10 cellular contexts compared by ENCODE assay signal in genomic region chr1:208242186-208242585, GRCh38. TPM values are rescaled to one million over a fixed set of nuclear protein-coding genes. Genes with fewer than 3 reads are reported as not detected.
DNase-seq lines count a peak whose midpoint lies in the region; ATAC-seq and TF ChIP-seq lines count a peak whose summit lies in the region.
"Had no signal": no experiment of that assay in that cellular context is flagged by ENCODE, and none has a peak within 500 bp of the region (broad histone marks: within the 10 kb centered on the region; RNA-seq: fewer than 3 reads in every experiment).

No MANE protein-coding gene starts in this region.

- H3K27me3 Mint-ChIP-seq in CD4-positive, alpha-beta T cell: peaks cover 45% of the 10 kb centered on the region
- H3K27me3 Mint-ChIP-seq in T-cell (peaks cover 16 to 29% of the 10 kb centered on the region in 2 donors), osteocyte (ENCODE audit: unreplicated experiment) (no peaks in the 10 kb centered on the region)
- peaks cover 33% of the 10 kb centered on the region for H3K27me3 Mint-ChIP-seq in activated T-helper 17 cell treated with anti-CD3 and anti-CD28 coated beads, Interleukin-2, amount 50 U/mL, for 72 hours

- H3K27ac ChIP-seq in CD4-positive, alpha-beta T cell (ENCODE audit: low read depth, low read length): no peak overlapping the region

- no peak overlapping the region for H3K27ac Mint-ChIP-seq in CD4-positive, alpha-beta T cell
- no peak overlapping the region for H3K27ac Mint-ChIP-seq in T-cell
- no peak overlapping the region for H3K27ac Mint-ChIP-seq in osteocyte (ENCODE audit: unreplicated experiment)
- H3K27ac Mint-ChIP-seq in activated T-helper 17 cell treated with anti-CD3 and anti-CD28 coated beads, Interleukin-2, amount 50 U/mL, for 72 hours: no peak overlapping the region

- POLR2A ChIA-PET in CD4-positive, alpha-beta T cell (lab: Charles Lee): no interaction called here
- POLR2A ChIA-PET in T-cell (lab: Charles Lee): no interaction called here

- CTCF ChIA-PET in CD4-positive, alpha-beta T cell (lab: Charles Lee): no interaction called here
- CTCF ChIA-PET in T-cell (lab: Charles Lee): interaction anchor here in 1 of 2 donors (1.2 kb wide), 1 partner anchor 220 kb away, joined by 5 read pairs; no protein-coding TSS in a partner anchor

- no peak for TF ChIP-seq CTCF in CD4-positive, alpha-beta T cell (IDR thresholded peaks at IDR 0.05)
- TF ChIP-seq CTCF in fibroblast of the aortic adventitia (IDR thresholded peaks at IDR 0.05; ENCODE audit: insufficient read depth, low read length) (no peak), osteocyte (IDR thresholded peaks at IDR 0.05) (no peak)

- H3K4me1 Mint-ChIP-seq in CD4-positive, alpha-beta T cell (ENCODE audit: low read depth): peaks cover 10% of the 10 kb centered on the region
- H3K4me1 Mint-ChIP-seq in T-cell: peaks cover 8 to 12% (median 8%) of the 10 kb centered on the region in 3 donors
- H3K4me1 Mint-ChIP-seq in osteocyte (ENCODE audit: unreplicated experiment): peaks cover 58% of the 10 kb centered on the region
- no peaks in the 10 kb centered on the region for H3K4me1 Mint-ChIP-seq in activated T-helper 17 cell treated with anti-CD3 and anti-CD28 coated beads, Interleukin-2, amount 50 U/mL, for 72 hours

- no peaks in the 10 kb centered on the region for H3K9me3 Mint-ChIP-seq in CD4-positive, alpha-beta T cell
- H3K9me3 Mint-ChIP-seq in T-cell (no peaks in the 10 kb centered on the region), osteocyte (ENCODE audit: unreplicated experiment) (no peaks in the 10 kb centered on the region)
- no peaks in the 10 kb centered on the region for H3K9me3 Mint-ChIP-seq in activated T-helper 17 cell treated with anti-CD3 and anti-CD28 coated beads, Interleukin-2, amount 50 U/mL, for 72 hours

- H3K4me3 ChIP-seq in fibroblast of the aortic adventitia (ENCODE audit: low read depth, low read length): peak overlapping the region; percentile 85

- intact Hi-C loops in CD4-positive, alpha-beta T cell (cut with DNase I, micrococcal nuclease): loop anchor here in 1 of 2 experiments (2.0 to 10.0 kb wide), 2 partner anchors 215 to 367 kb away; no protein-coding TSS in a partner anchor

- no peaks in the 10 kb centered on the region for H3K9me3 ChIP-seq in CD4-positive, alpha-beta T cell (ENCODE audit: control insufficient read depth, low read length)

- peak overlapping the region; percentile 82 for H3K4me3 Mint-ChIP-seq in CD4-positive, alpha-beta T cell
- H3K4me3 Mint-ChIP-seq in T-cell (peak overlapping the region; percentile 72 to 77 (median 75)), osteocyte (ENCODE audit: unreplicated experiment) (peak overlapping the region; percentile 83)
- no peak overlapping the region for H3K4me3 Mint-ChIP-seq in activated T-helper 17 cell treated with anti-CD3 and anti-CD28 coated beads, Interleukin-2, amount 50 U/mL, for 72 hours

- H3K27me3 ChIP-seq in CD4-positive, alpha-beta T cell (ENCODE audit: control insufficient read depth, insufficient read depth, low read length): peaks cover 30% of the 10 kb centered on the region

- ATAC-seq in CD4-positive, alpha-beta T cell (ENCODE audit: poor library complexity): no peak
- no peak for ATAC-seq in T-cell (replicated peaks in 1 of 4)
- no peak for ATAC-seq in activated T-helper 17 cell treated with anti-CD3 and anti-CD28 coated beads, Interleukin-2, amount 50 U/mL, for 72 hours (replicated peaks)
- ATAC-seq: sciatic nerve had no signal

- no peak for DNase-seq in CD4-positive, alpha-beta T cell
- DNase-seq in T-cell (no peak), fibroblast of the aortic adventitia (ENCODE audit: low read depth) (peak; percentile 51), osteocyte (ENCODE audit: extremely low spot score, unreplicated experiment) (no peak), NCI-H1092 treated with DMSO at 0.1 percent for 48 hours (lab: John Stamatoyannopoulos, UW) (no peak), HuH-7 (ENCODE audit: low spot score) (no peak), cerebellum (ENCODE audit: low spot score) (no peak)
- DNase-seq: DMS153 had no signal

- H3K36me3 Mint-ChIP-seq in CD4-positive, alpha-beta T cell (ENCODE audit: low read depth): no peaks in the 10 kb centered on the region
- H3K36me3 Mint-ChIP-seq in T-cell (no peaks in the 10 kb centered on the region), osteocyte (ENCODE audit: unreplicated experiment) (no peaks in the 10 kb centered on the region)
- no peaks in the 10 kb centered on the region for H3K36me3 Mint-ChIP-seq in activated T-helper 17 cell treated with anti-CD3 and anti-CD28 coated beads, Interleukin-2, amount 50 U/mL, for 72 hours (ENCODE audit: low read depth)

RNA-seq across cellular contexts. Expression of gene PLXNA2, which starts 2.0 kb away (rescaled TPM):
- total RNA-seq in CD4-positive, alpha-beta T cell: under 1 TPM; 0.75 to 0.77 TPM
- total RNA-seq in T-cell (1 to 10 TPM; 1.3 to 2.6 (median 2.2) TPM), fibroblast of the aortic adventitia (ENCODE audit: low replicate concordance) (4.3 and 8.0 TPM in 2 replicates), osteocyte (19.5 and 20.5 TPM in 2 replicates), cerebellum (45.1 TPM)
- total RNA-seq in activated T-helper 17 cell treated with anti-CD3 and anti-CD28 coated beads, Interleukin-2, amount 50 U/mL, for 72 hours: under 1 TPM in 1 of 2 donors, not detected in 1; 0.09 TPM
